In genomic region chr6:26103770-26104456, GRCh38 we compare ENCODE assay signal across 8 cellular contexts. TPM values are rescaled to one million over a fixed set of nuclear protein-coding genes. Genes with fewer than 3 reads are reported as not detected.
A peak's percentile ranks its signal among the peaks of the same experiment; 100 is the strongest.
DNase-seq lines count a peak whose midpoint lies in the region; FAIRE-seq and TF ChIP-seq lines count a peak whose summit lies in the region.

No MANE protein-coding gene starts in this region.

- peak overlapping the region; percentile 66 to 87 for H3K4me3 Mint-ChIP-seq in H9

- H3K4me2 ChIP-seq in H9 (ENCODE audit: insufficient read depth, insufficient read length, low read length): peak overlapping the region; percentile 77
- peak overlapping the region; percentile 79 for H3K4me2 ChIP-seq in MM.1S (ENCODE audit: low read depth, low read length)

- H3T11ph ChIP-seq in H9 (ENCODE audit: low read length): no peak overlapping the region

- H3K79me1 ChIP-seq in H9 (ENCODE audit: insufficient read depth, low read depth, low read length, poor library complexity, severe bottlenecking): no peaks in the 10 kb centered on the region

- H3K4me1 ChIP-seq in H9 (ENCODE audit: insufficient read depth, low read length) (no peaks in the 10 kb centered on the region), MM.1S (ENCODE audit: low read length) (peaks cover 6% of the 10 kb centered on the region)

- no peak overlapping the region for H2BK120ac ChIP-seq in H9 (ENCODE audit: low read depth, low read length, poor library complexity, severe bottlenecking)

- no peaks in the 10 kb centered on the region for H3K9me2 ChIP-seq in MM.1S (replicated peaks; ENCODE audit: insufficient read depth, low read length)

- peaks cover 17% of the 10 kb centered on the region in 2 experiments for H3K9me3 Mint-ChIP-seq in H9

- H3K4me1 Mint-ChIP-seq in H9: peaks cover 15 to 16% of the 10 kb centered on the region in 2 experiments

- H3K36me3 Mint-ChIP-seq in H9 (ENCODE audit: insufficient read depth in 1 of 3, low read depth in 3 of 3): peaks cover 9 to 19% (median 19%) of the 10 kb centered on the region in 3 experiments; a peak in 6 of 7 replicates

- no peaks in the 10 kb centered on the region for H3K79me2 ChIP-seq in H9 (ENCODE audit: insufficient read depth, low read length)
- no peaks in the 10 kb centered on the region for H3K79me2 ChIP-seq in MM.1S (ENCODE audit: low read length)

- H3K27me3 Mint-ChIP-seq in H9 (ENCODE audit: low read depth): peaks cover 2% of the 10 kb centered on the region; the same call in 1 of the 2 replicates

- no peaks in the 10 kb centered on the region for H4K20me1 ChIP-seq in H9 (ENCODE audit: control insufficient read depth, insufficient read depth, insufficient read length)
- no peaks in the 10 kb centered on the region for H4K20me1 ChIP-seq in MM.1S (ENCODE audit: insufficient read depth, low read length)

- H2BK20ac ChIP-seq in H9 (ENCODE audit: low read depth, low read length, poor library complexity, severe bottlenecking): no peak overlapping the region

- TF ChIP-seq CTCF in H9 (conservative IDR thresholded peaks at IDR 0.05): peak; percentile 55
- peak; percentile 60 for TF ChIP-seq CTCF in MM.1S (IDR thresholded peaks at IDR 0.05; ENCODE audit: low read length)

- H3K9ac ChIP-seq in H9 (ENCODE audit: extremely low read depth, insufficient read length, low read length): peak overlapping the region; percentile 57
- peak overlapping the region; percentile 64 for H3K9ac ChIP-seq in MM.1S (ENCODE audit: low read length)

- H3K9me3 ChIP-seq in H9 (ENCODE audit: control insufficient read depth, low read depth, low read length) (no peaks in the 10 kb centered on the region), MM.1S (replicated peaks; ENCODE audit: insufficient read depth, low read length) (no peaks in the 10 kb centered on the region)

- H2AK5ac ChIP-seq in H9 (ENCODE audit: insufficient read length, low read length): no peak overlapping the region

- H3K18ac ChIP-seq in H9 (ENCODE audit: insufficient read length, low read depth, low read length): peak overlapping the region; percentile 45

- H2BK15ac ChIP-seq in H9 (ENCODE audit: low read depth, low read length): no peak overlapping the region

- peak overlapping the region; percentile 2; the same call in 1 of the 2 replicates for H3K14ac ChIP-seq in H9 (ENCODE audit: insufficient read depth, low read length)

- no CpG with 5 or more reads among the region's 39 CpGs for WGBS in H9 (ENCODE audit: extremely low coverage, insufficient read length, low lambda C conversion rate)

- H3K56ac ChIP-seq in H9 (ENCODE audit: insufficient read length, low read depth, low read length): no peak overlapping the region

- H3F3A ChIP-seq in MM.1S (ENCODE audit: insufficient read depth, low read length): peaks cover 11% of the 10 kb centered on the region

- H4K8ac ChIP-seq in H9 (replicated peaks; ENCODE audit: insufficient read length, low read depth, low read length): no peak overlapping the region

- no peak overlapping the region for H3K23ac ChIP-seq in H9 (ENCODE audit: insufficient read length, low read depth, low read length)

- FAIRE-seq in G401.6 (lab: Jason Lieb, UNC): peak; percentile 98

- no peak overlapping the region for H2AFZ ChIP-seq in H9 (ENCODE audit: low read length)
- H2AFZ ChIP-seq in MM.1S (ENCODE audit: low read length): peak overlapping the region; percentile 38; the same call in 1 of the 2 replicates

- no peak overlapping the region for H2BK5ac ChIP-seq in H9 (ENCODE audit: insufficient read length, low read length)

- peak overlapping the region; percentile 44 for H3K4me3 ChIP-seq in MM.1S (ENCODE audit: low read length)

- H3K27ac ChIP-seq in H9 (ENCODE audit: insufficient read length, low read depth, low read length) (peak overlapping the region; percentile 57), MM.1S (ENCODE audit: low read length) (peak overlapping the region; percentile 90), temporal lobe (ENCODE audit: low read depth, low read length) (peak overlapping the region; percentile 87)

- DNase-seq in H9: peak; percentile 83
- DNase-seq in MM.1S: peak; percentile 94
- peak; percentile 95 for DNase-seq in SK-N-DZ (ENCODE audit: low spot score)
- peak; percentile 79 for DNase-seq in activated naive CD4-positive, alpha-beta T cell treated with anti-CD3 and anti-CD28 coated beads, Interleukin-2, amount 50 U/mL, for 16 hours
- DNase-seq in globus pallidus (ENCODE audit: low spot score): peak; percentile 93
- DNase-seq in occipital lobe (lab: John Stamatoyannopoulos, UW): peak; percentile 88

- H4K91ac ChIP-seq in H9 (ENCODE audit: insufficient read length, low read depth, low read length): no peak overlapping the region

- H3K27me3 ChIP-seq in H9 (ENCODE audit: insufficient read depth, low read length) (no peaks in the 10 kb centered on the region), MM.1S (replicated peaks; ENCODE audit: insufficient read depth, low read length) (no peaks in the 10 kb centered on the region)

- no peak overlapping the region for H2BK12ac ChIP-seq in H9 (ENCODE audit: insufficient read length, low read depth, low read length)

- H3K4ac ChIP-seq in H9 (ENCODE audit: low read depth, low read length): no peak overlapping the region

- peaks cover 5% of the 10 kb centered on the region for H3K23me2 ChIP-seq in H9 (ENCODE audit: insufficient read length, low read depth, low read length, poor library complexity, severe bottlenecking)

- H3K27ac Mint-ChIP-seq in H9: peak overlapping the region; percentile 88 to 98 (median 96)

- no peak overlapping the region for H4K5ac ChIP-seq in H9 (ENCODE audit: insufficient read length, low read depth, low read length)

- no peaks in the 10 kb centered on the region for H3K36me3 ChIP-seq in MM.1S (replicated peaks; ENCODE audit: insufficient read depth, low read length)

RNA-seq across cellular contexts. Expression of gene HFE, which starts 16.7 kb away (rescaled TPM):
- total RNA-seq in H9 (2021) (0.29 and 0.98 TPM in 2 replicates), occipital lobe (1.1 TPM), temporal lobe (1.2 TPM)
- not detected in 2 replicates for polyA plus RNA-seq in SK-N-DZ (2014; cell fraction: cytosol; rRNA removed)
- not detected in 2 replicates for polyA plus RNA-seq in SK-N-DZ (2014; cell fraction: nucleus; rRNA removed)

Comparison
In these comparisons a context has a peak if more than half of its experiments do, and no peak if none do; other contexts are left out.
1. Peak in every context shown above with its lines: DNase-seq, H3K4me3 ChIP-seq and H3K27ac ChIP-seq.